Comparison of ENCODE assay signal across 8 cellular contexts in the genomic region with DNA sequence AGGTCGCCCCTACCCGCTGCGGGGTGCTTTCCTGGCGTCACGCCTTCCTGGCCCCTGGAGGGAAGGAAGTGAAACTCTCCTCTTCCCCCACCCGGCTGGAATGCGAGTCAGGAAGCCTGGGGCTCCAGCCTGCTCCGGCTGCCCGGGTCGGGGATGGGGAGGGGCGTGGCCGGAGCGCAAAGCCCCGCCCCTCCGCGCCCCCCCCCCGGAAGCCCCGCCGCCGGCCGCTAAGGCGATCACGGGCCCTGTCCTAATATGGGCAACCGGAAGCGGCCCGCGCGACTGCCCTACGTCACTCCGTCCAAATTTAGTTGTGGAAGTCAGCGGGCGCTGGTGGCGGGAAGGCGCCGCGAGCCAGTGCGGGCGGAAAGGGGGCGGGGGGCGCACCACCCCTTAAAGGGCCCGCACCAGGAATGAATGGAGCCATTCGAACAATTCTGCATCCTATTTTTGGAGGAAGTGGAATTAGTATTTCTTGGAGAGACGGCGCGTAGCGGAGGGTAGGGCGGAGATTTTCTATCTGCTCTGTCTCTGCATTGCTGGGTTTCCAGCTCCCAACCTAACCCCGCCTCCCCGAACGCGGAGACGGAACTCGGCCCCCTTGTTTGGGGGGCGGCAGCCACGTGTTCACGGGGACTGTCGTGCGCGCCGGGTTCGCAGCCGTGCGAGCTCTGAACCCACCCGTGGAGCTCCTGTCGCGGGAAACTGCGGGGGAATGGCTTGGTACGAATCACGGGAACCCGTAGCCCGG. TPM values are rescaled to one million over a fixed set of nuclear protein-coding genes. Genes with fewer than 3 reads are reported as not detected.
A peak's percentile ranks its signal among the peaks of the same experiment; 100 is the strongest.
DNase-seq lines count a peak whose midpoint lies in the region; ATAC-seq and TF ChIP-seq lines count a peak whose summit lies in the region.

No MANE protein-coding gene starts in this region.

- peaks cover 6 to 21% of the 10 kb centered on the region in 2 donors for H3K36me3 Mint-ChIP-seq in CD14-positive monocyte

- peaks cover 0 to 15% (median 4%) of the 10 kb centered on the region in 3 donors for H3K27me3 Mint-ChIP-seq in CD14-positive monocyte (ENCODE audit: low read depth in 3 of 3)

- ATAC-seq in GM19452 (IDR thresholded peaks at IDR 0.05; ENCODE audit: unreplicated experiment): peak; percentile 34

- peaks cover 0 to 14% (median 8%) of the 10 kb centered on the region in 7 donors for H3K9me3 Mint-ChIP-seq in CD14-positive monocyte

- H3K4me1 Mint-ChIP-seq in CD14-positive monocyte: peaks cover 39% of the 10 kb centered on the region

- intact Hi-C loops in CD14-positive monocyte (cut with micrococcal nuclease): loop anchor here (2.0 to 10.0 kb wide), 6 partner anchors 15 to 693 kb away; a partner anchor contains a TSS

- H3K27ac Mint-ChIP-seq in CD14-positive monocyte: peak overlapping the region; percentile 98 to 99 (median 99)

- H3K4me3 Mint-ChIP-seq in CD14-positive monocyte: peak overlapping the region; percentile 98 to 99

- DNase-seq in CD14-positive monocyte (ENCODE audit: low spot score) (peak; percentile 97), HUDEP-2 (lab: John Stamatoyannopoulos, UW; ENCODE audit: unreplicated experiment in 76 of 76) (peak in 74 of 76 experiments; percentile 79 to 99 (median 96)), NOMO-1 (lab: John Stamatoyannopoulos, UW; ENCODE audit: unreplicated experiment in 2 of 2) (peak; percentile 96 to 98), medulla oblongata (ENCODE audit: extremely low spot score) (peak; percentile 98)
- DNase-seq in activated CD8-positive, alpha-beta memory T cell treated with anti-CD3 and anti-CD28 coated beads for 4 hours (ENCODE audit: low read depth in 2 of 2): peak; percentile 91 to 95
- peak; percentile 96 for DNase-seq in effector CD4-positive, alpha-beta T cell
- DNase-seq in stimulated activated CD4-positive, alpha-beta T cell treated with anti-CD3 and anti-CD28 coated beads, TNF-alpha, amount 100 ng/mL, for 4 hours (ENCODE audit: low read depth in 3 of 3): peak; percentile 89 to 91 (median 89)

- no peak for TF ChIP-seq CTCF in CD14-positive monocyte (IDR thresholded peaks at IDR 0.05)

RNA-seq across cellular contexts. Expression of a gene that starts 1.6 kb away (rescaled TPM):
- 100 to 1,000 TPM; 355 to 601 TPM for polyA plus RNA-seq in CD14-positive monocyte

RNA-seq across cellular contexts. Expression of a gene that starts 1.6 kb away (rescaled TPM):
- polyA plus RNA-seq in CD14-positive monocyte: 100 to 1,000 TPM; 158 to 172 TPM

RNA-seq across cellular contexts. Expression of a gene that starts 33.7 kb away (rescaled TPM):
- polyA plus RNA-seq in CD14-positive monocyte: 1 to 10 TPM; 1.1 to 2.2 TPM

RNA-seq across cellular contexts. Expression of a gene that starts 35.2 kb away (rescaled TPM):
- polyA plus RNA-seq in CD14-positive monocyte: 10 to 100 TPM; 14.5 TPM

RNA-seq across cellular contexts. Expression of a gene that starts 49.1 kb away (rescaled TPM):
- polyA plus RNA-seq in CD14-positive monocyte: 10 to 100 TPM; 35.7 to 37.1 TPM

Comparison
In these comparisons a context has a peak if more than half of its experiments do, and no peak if none do; other contexts are left out.
1. Peak in every context shown above with its lines: DNase-seq and ATAC-seq.